Comparison of ENCODE assay signal across 1 cellular context in the genomic region with DNA sequence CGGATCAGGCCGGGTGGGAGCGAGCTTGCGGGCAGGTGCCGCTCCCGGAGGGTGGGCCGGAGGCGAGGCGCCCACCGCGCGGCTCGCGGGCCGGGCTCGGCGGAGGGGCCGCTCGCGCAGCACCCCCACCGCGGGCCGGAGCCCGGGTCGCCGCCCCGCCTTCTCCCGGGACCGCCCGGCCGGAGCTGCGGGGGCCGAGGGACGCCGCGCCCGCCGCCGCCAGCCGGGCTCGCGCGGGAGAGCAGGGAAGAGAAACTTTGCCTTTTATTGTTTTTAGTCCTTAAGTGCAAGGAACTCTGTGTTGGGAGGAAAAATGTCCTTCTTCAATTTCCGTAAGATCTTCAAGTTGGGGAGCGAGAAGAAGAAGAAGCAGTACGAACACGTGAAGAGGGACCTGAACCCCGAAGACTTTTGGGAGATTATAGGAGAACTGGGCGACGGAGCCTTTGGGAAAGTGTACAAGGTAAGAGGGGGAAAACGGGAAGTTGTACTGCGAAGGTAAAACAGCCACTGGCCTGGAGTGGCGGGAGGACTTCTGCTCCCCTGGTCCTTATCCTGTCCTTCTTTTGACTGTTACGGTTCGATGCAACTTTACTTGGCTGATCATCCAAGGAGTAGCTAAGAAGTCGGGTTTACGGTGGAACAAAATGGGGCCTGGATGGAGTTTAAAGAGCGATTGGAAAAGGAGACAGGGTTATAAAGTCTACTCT.
TF ChIP-seq lines count a peak whose summit lies in the region.

No MANE protein-coding gene starts in this region.

TF ChIP-seq in H1, 55 proteins besides CTCF, POLR2A, EP300 and RAD21:
- TF ChIP-seq SP2 (IDR thresholded peaks at IDR 0.05; ENCODE audit: low read length): no peak
- no peak for TF ChIP-seq KDM1A (IDR thresholded peaks at IDR 0.05; ENCODE audit: borderline replicate concordance, low read length)
- TF ChIP-seq SIN3A (conservative IDR thresholded peaks at IDR 0.05 in 1 of 2, IDR thresholded peaks at IDR 0.05 in 1 of 2; ENCODE audit: low read depth in 1 of 2, low read length in 2 of 2): 0 out of 4 replicates have a peak, but pooled peaks of 1 of the 2 experiments have one; percentile 42
- 0 out of 2 replicates have a peak, but pooled peaks have one; percentile 29 for TF ChIP-seq PHF8 (conservative IDR thresholded peaks at IDR 0.05; ENCODE audit: low read depth, low read length)
- TF ChIP-seq MAX (IDR thresholded peaks at IDR 0.05): peak; percentile 7; the same call in 1 of the 2 replicates
- TF ChIP-seq CTBP2 (IDR thresholded peaks at IDR 0.05; ENCODE audit: borderline replicate concordance, insufficient read depth, insufficient read length, low read length): no peak
TF ChIP-seq in H1: peak in this region for 3.
